ENCODE assay signal across 21 cellular contexts in genomic region chr6:69880570-69880969, GRCh38. TPM values are rescaled to one million over a fixed set of nuclear protein-coding genes. Genes with fewer than 3 reads are reported as not detected.
DNase-seq lines count a peak whose midpoint lies in the region; ATAC-seq and TF ChIP-seq lines count a peak whose summit lies in the region.
"Had no signal": no experiment of that assay in that cellular context is flagged by ENCODE, and none has a peak within 500 bp of the region (broad histone marks: within the 10 kb centered on the region; RNA-seq: fewer than 3 reads in every experiment).

No MANE protein-coding gene starts in this region.

- H3K4me3 ChIP-seq in GM23248: no peak overlapping the region
- peak overlapping the region in 1 of 8 donors; percentile 29 for H3K4me3 ChIP-seq in spleen
- H3K4me3 ChIP-seq: adrenal gland; BLaER1 treated with 17β-estradiol and CSF1 and Interleukin-3, amounts not matched to agents 10 nM and 100 nM; sigmoid colon had no signal

- no peak for TF ChIP-seq POLR2A in spleen (IDR thresholded peaks at IDR 0.05)

- 72 to 75% methylated on average over 3 of the region's 3 CpGs for WGBS in GM23248 (ENCODE audit: low coverage in 1 of 2, low lambda C conversion rate in 2 of 2, missing lambda C conversion rate in 2 of 2), 2 experiments
- 40 to 67% (median 50%) methylated on average over 3 of the region's 3 CpGs for WGBS in spleen, 5 donors

- H3K4me1 ChIP-seq in GM23248 (ENCODE audit: insufficient read depth) (no peaks in the 10 kb centered on the region), spleen (peaks cover 0 to 45% (median 9%) of the 10 kb centered on the region in 6 donors)
- H3K4me1 ChIP-seq: adrenal gland, sigmoid colon had no signal

- no peaks in the 10 kb centered on the region for H3F3A ChIP-seq in GM23248 (ENCODE audit: insufficient read depth)

- intact Hi-C loops in spleen (cut with DNase I; ENCODE audit: low total_unique reads): no loop called here

- H3K36me3 ChIP-seq in GM23248 (ENCODE audit: low read depth) (no peaks in the 10 kb centered on the region), spleen (no peaks in the 10 kb centered on the region)
- H3K36me3 ChIP-seq: adrenal gland; BLaER1 treated with 17β-estradiol and CSF1 and Interleukin-3, amounts not matched to agents 10 nM and 100 nM; sigmoid colon had no signal

- H3K27me3 ChIP-seq in GM23248 (replicated peaks; ENCODE audit: insufficient read depth) (peaks cover 5% of the 10 kb centered on the region; the same call in 1 of the 2 replicates), spleen (replicated peaks in 1 of 7) (no peaks in the 10 kb centered on the region)
- H3K27me3 ChIP-seq: adrenal gland; BLaER1 treated with 17β-estradiol and CSF1 and Interleukin-3, amounts not matched to agents 10 nM and 100 nM; sigmoid colon had no signal

- H3K4me2 ChIP-seq in GM23248 (ENCODE audit: unreplicated experiment): no peak overlapping the region

- in situ Hi-C loops in GM23248 (cut with MboI): no loop called here

- H3K27ac ChIP-seq in GM23248 (no peak overlapping the region), spleen (peak overlapping the region; percentile 54 to 85 (median 74))
- H3K27ac ChIP-seq: 22Rv1; adrenal gland; BLaER1 treated with 17β-estradiol and CSF1 and Interleukin-3, amounts not matched to agents 10 nM and 100 nM; sigmoid colon had no signal

- DNase-seq in NOMO-1 treated with DMSO at 0.1 percent for 48 hours (lab: John Stamatoyannopoulos, UW; ENCODE audit: unreplicated experiment) (peak; percentile 13), NOMO-1 treated with dmso at 0.1 percent for 144 hours (lab: John Stamatoyannopoulos, UW; ENCODE audit: unreplicated experiment) (no peak), GM23248 (peak; percentile 3), spleen (no peak), H4 (ENCODE audit: low spot score) (no peak), NCI-H1694 (lab: John Stamatoyannopoulos, UW) (no peak)
- DNase-seq: activated CD8-positive, alpha-beta T cell treated with anti-CD3 and anti-CD28 coated beads for 36 hours; adrenal gland; central memory CD4-positive, alpha-beta T cell; DMS53; hypothalamus; NCI-H1436 treated with DMSO at 0.1 percent for 48 hours; occipital lobe; PC-3; sigmoid colon; stimulated activated CD4-positive, alpha-beta T cell treated with anti-CD3 and anti-CD28 coated beads, Interleukin-2, amount 100 ng/mL, for 48 hours had no signal

- H3K9me3 ChIP-seq in GM23248 (ENCODE audit: low read depth) (no peaks in the 10 kb centered on the region), spleen (no peaks in the 10 kb centered on the region)
- H3K9me3 ChIP-seq: adrenal gland; BLaER1 treated with 17β-estradiol and CSF1 and Interleukin-3, amounts not matched to agents 10 nM and 100 nM; sigmoid colon had no signal

- H4K20me1 ChIP-seq in GM23248 (ENCODE audit: insufficient read depth): no peaks in the 10 kb centered on the region
- H4K20me1 ChIP-seq: BLaER1 treated with 17β-estradiol and CSF1 and Interleukin-3, amounts not matched to agents 10 nM and 100 nM had no signal

- no peak for TF ChIP-seq CTCF in spleen (IDR thresholded peaks at IDR 0.05 in 8 of 11, conservative IDR thresholded peaks at IDR 0.05 in 3 of 11)

- H3K9ac ChIP-seq in GM23248: no peak overlapping the region
- H3K9ac ChIP-seq: BLaER1 treated with 17β-estradiol and CSF1 and Interleukin-3, amounts not matched to agents 10 nM and 100 nM had no signal

- no peaks in the 10 kb centered on the region for H3K79me2 ChIP-seq in GM23248 (ENCODE audit: insufficient read depth)

- no peaks in the 10 kb centered on the region for H3K9me2 ChIP-seq in GM23248 (ENCODE audit: insufficient read depth)

- ATAC-seq in HG03571 (IDR thresholded peaks at IDR 0.05; ENCODE audit: unreplicated experiment) (peak; percentile 34), GM18909 (IDR thresholded peaks at IDR 0.05; ENCODE audit: poor library complexity, unreplicated experiment) (no peak)
- ATAC-seq: activated CD8-positive, alpha-beta T cell treated with anti-CD3 and anti-CD28 coated beads for 36 hours; PC-3 had no signal

- no peak overlapping the region for H2AFZ ChIP-seq in GM23248

RNA-seq across cellular contexts. Expression of gene COL19A1, which starts 14.2 kb away (rescaled TPM):
- not detected in 2 replicates for total RNA-seq in GM23248 (2014; rRNA removed; shearing (Covaris generic))
- polyA plus RNA-seq in GM23248 (2016; fragmentation: Nextera tagmentation; extraction: Ambion mirVana) (not detected in 2 replicates), spleen (1 to 10 TPM in 1 of 3 donors, under 1 TPM in 2; 0.48 to 1.2 (median 0.64) TPM)
- total RNA-seq in spleen: 10 to 100 TPM in 5 of 7 donors, 1 to 10 TPM in 2; 7.9 to 14.5 (median 11.7) TPM
- total RNA-seq in H4 (2014; rRNA removed; shearing (Covaris generic)): 1.5 TPM in 1 of 2 replicates, not detected in the other
- total RNA-seq: activated T-helper 1 cell treated with anti-CD3 and anti-CD28 coated beads, Interleukin-12 subunit alpha, Interleukin-12 subunit beta, Interleukin-2, Interleukin-4 antibody, amounts not matched to agents 30 ng/mL and 10 ng/mL and 1 ng/mL, durations not matched to agents 14 hours and 24 hours and 36 hours; PC-3 had no signal

Comparison
In these comparisons a context has a peak if more than half of its experiments do, and no peak if none do; other contexts are left out.
1. DNase-seq: peak in NOMO-1 treated with DMSO at 0.1 percent for 48 hours (single experiment) and GM23248 (single experiment); none in NOMO-1 treated with dmso at 0.1 percent for 144 hours (single experiment), spleen (single experiment), H4 (single experiment) and NCI-H1694 (single experiment).